Comparison of ENCODE assay signal across 8 cellular contexts in the genomic region with DNA sequence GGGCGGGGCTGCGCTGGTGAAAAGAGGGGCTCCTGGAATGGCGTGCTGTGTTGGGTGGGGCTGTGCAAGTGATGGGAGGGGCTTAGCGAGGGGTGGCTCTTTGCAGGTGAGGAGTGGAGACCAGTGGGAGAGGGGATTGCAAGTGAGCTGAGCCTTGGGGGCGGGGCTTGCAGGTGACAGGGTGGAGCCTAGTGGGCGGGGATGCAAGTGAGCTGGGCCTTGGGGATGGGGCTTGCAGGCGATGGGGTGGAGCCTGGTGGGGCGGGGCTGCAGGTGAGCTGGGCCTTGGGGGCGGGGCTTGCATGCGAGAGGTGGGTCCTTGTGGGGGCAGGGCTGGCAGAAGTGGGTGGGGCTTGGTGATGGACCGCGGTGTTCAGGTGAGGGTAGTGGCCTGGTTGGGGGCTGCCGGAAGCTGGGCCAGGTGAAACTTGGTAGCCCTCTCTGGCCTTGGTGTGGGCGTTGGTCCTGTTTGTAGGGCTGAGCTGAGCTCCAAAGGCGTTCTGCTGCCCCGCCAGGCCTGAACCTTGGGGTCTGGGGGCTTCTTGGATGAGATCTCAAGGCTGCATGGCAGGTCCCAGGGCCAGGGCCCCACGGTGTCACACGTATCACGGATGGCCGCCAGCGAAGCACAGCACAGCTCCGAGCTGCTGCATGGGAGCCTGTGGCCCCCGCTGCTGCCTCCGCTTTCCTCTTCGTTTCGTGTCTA. TPM values are rescaled to one million over a fixed set of nuclear protein-coding genes. Genes with fewer than 3 reads are reported as not detected.
DNase-seq lines count a peak whose midpoint lies in the region; ATAC-seq and FAIRE-seq lines count a peak whose summit lies in the region.

No MANE protein-coding gene starts in this region.

- H3K9me3 ChIP-seq in muscle layer of colon (ENCODE audit: low read length), result no peaks in the 10 kb centered on the region

- H3K79me2 ChIP-seq in ACC112 (ENCODE audit: control insufficient read depth, insufficient read depth, low read length, unreplicated experiment), result peaks cover 29% of the 10 kb centered on the region

- FAIRE-seq in GM18507 (lab: Jason Lieb, UNC), result no peak

- H3K27ac Mint-ChIP-seq in dendritic cell treated with granulocyte-macrophage colony-stimulating factor and Interleukin-4, amounts not matched to agents 40 ng/mL and 50 ng/mL, for 4 days, result peak overlapping the region; percentile 83

- H3K4me3 ChIP-seq in ACC112 (ENCODE audit: low read depth, low read length) (peak overlapping the region; percentile 69), muscle layer of colon (ENCODE audit: low read depth in 1 of 2, low read length in 2 of 2) (peak overlapping the region; percentile 34 to 52)

- no peak overlapping the region for H3K9ac ChIP-seq in muscle layer of colon (ENCODE audit: low read length)

- DNase-seq in GM18507 (ENCODE audit: extremely low spot score, insufficient read length, low read depth), result peak; percentile 55
- peak; percentile 95 for DNase-seq in NCI-H748 treated with DMSO at 0.1 percent for 48 hours (lab: John Stamatoyannopoulos, UW)
- DNase-seq in occipital lobe (lab: John Stamatoyannopoulos, UW), result no peak
- no peak for DNase-seq in AML-193 (lab: John Stamatoyannopoulos, UW)

- H3K27me3 ChIP-seq in ACC112 (ENCODE audit: insufficient read depth, low read length), result peaks cover 15% of the 10 kb centered on the region
- no peaks in the 10 kb centered on the region for H3K27me3 ChIP-seq in muscle layer of colon (ENCODE audit: control insufficient read depth in 1 of 2, insufficient read depth in 2 of 2, low read length in 2 of 2)

- H3K36me3 ChIP-seq in ACC112 (ENCODE audit: insufficient read depth, low read length) (peaks cover 11% of the 10 kb centered on the region), muscle layer of colon (ENCODE audit: insufficient read depth, low read length) (peaks cover 15% of the 10 kb centered on the region)

- ATAC-seq in HG02943 (IDR thresholded peaks at IDR 0.05; ENCODE audit: low read depth, unreplicated experiment), result peak; percentile 30

- H3K9me3 Mint-ChIP-seq in dendritic cell treated with granulocyte-macrophage colony-stimulating factor and Interleukin-4, amounts not matched to agents 40 ng/mL and 50 ng/mL, for 4 days, result no peaks in the 10 kb centered on the region

- H3K36me3 Mint-ChIP-seq in dendritic cell treated with granulocyte-macrophage colony-stimulating factor and Interleukin-4, amounts not matched to agents 40 ng/mL and 50 ng/mL, for 4 days (ENCODE audit: low read depth), result peaks cover 25% of the 10 kb centered on the region

- intact Hi-C loops in dendritic cell treated with granulocyte-macrophage colony-stimulating factor and Interleukin-4, amounts not matched to agents 40 ng/mL and 50 ng/mL, for 4 days (cut with micrococcal nuclease), result no loop called here

- peaks cover 18% of the 10 kb centered on the region for H3K4me1 Mint-ChIP-seq in dendritic cell treated with granulocyte-macrophage colony-stimulating factor and Interleukin-4, amounts not matched to agents 40 ng/mL and 50 ng/mL, for 4 days (ENCODE audit: low read depth)

- H3K4me1 ChIP-seq in ACC112 (ENCODE audit: control insufficient read depth, insufficient read depth, low read length, unreplicated experiment) (peaks cover 9% of the 10 kb centered on the region), muscle layer of colon (ENCODE audit: insufficient read depth, low read length) (peaks cover 6% of the 10 kb centered on the region)

- H3K27ac ChIP-seq in ACC112 (ENCODE audit: low read depth, low read length) (no peak overlapping the region), muscle layer of colon (ENCODE audit: low read depth, low read length) (no peak overlapping the region)

- peak overlapping the region; percentile 79 for H3K4me3 Mint-ChIP-seq in dendritic cell treated with granulocyte-macrophage colony-stimulating factor and Interleukin-4, amounts not matched to agents 40 ng/mL and 50 ng/mL, for 4 days

- peak overlapping the region; percentile 30 for H2AFZ ChIP-seq in ACC112 (ENCODE audit: low read length, unreplicated experiment)

- H3K27me3 Mint-ChIP-seq in dendritic cell treated with granulocyte-macrophage colony-stimulating factor and Interleukin-4, amounts not matched to agents 40 ng/mL and 50 ng/mL, for 4 days, result peaks cover 5% of the 10 kb centered on the region

RNA-seq across cellular contexts. Expression of a gene that starts 0.7 kb away (rescaled TPM):
- 38.8 TPM for total RNA-seq in occipital lobe

Comparison
In these comparisons a context has a peak if more than half of its experiments do, and no peak if none do; other contexts are left out.
1. DNase-seq: peak in GM18507 (single experiment) and NCI-H748 treated with DMSO at 0.1 percent for 48 hours (single experiment); none in occipital lobe (single experiment) and AML-193 (0 of 2).